13 cellular contexts compared by ENCODE assay signal in genomic region chr1:54904476-54905048, GRCh38. TPM values are rescaled to one million over a fixed set of nuclear protein-coding genes. Genes with fewer than 3 reads are reported as not detected.
DNase-seq lines count a peak whose midpoint lies in the region; ATAC-seq and TF ChIP-seq lines count a peak whose summit lies in the region.
"Had no signal": no experiment of that assay in that cellular context is flagged by ENCODE, and none has a peak within 500 bp of the region (broad histone marks: within the 10 kb centered on the region; RNA-seq: fewer than 3 reads in every experiment).

No MANE protein-coding gene starts in this region.

- no peak overlapping the region for H3K4me3 ChIP-seq in AG09309 (ENCODE audit: control insufficient read depth, low read depth, low read length)
- H3K4me3 ChIP-seq in HUES6 (ENCODE audit: low read depth, low read length): no peak overlapping the region
- no peak overlapping the region for H3K4me3 ChIP-seq in mammary epithelial cell (replicated peaks in 1 of 3; ENCODE audit: insufficient read depth in 1 of 3, low read depth in 2 of 3, low read length in 3 of 3)
- H3K4me3 ChIP-seq in kidney epithelial cell (ENCODE audit: low read depth, low read length): no peak overlapping the region
- H3K4me3 ChIP-seq: upper lobe of left lung had no signal

- H3K9ac ChIP-seq in HUES6 (ENCODE audit: low read length): peak overlapping the region; percentile 24
- H3K9ac ChIP-seq in mammary epithelial cell (ENCODE audit: insufficient read depth, low read length): no peak overlapping the region

- H3K4me1 ChIP-seq in HUES6 (ENCODE audit: control insufficient read depth, insufficient read depth, low read length) (peaks cover 21% of the 10 kb centered on the region; the same call in 1 of the 2 replicates), mammary epithelial cell (ENCODE audit: insufficient read depth, low read length) (peaks cover 21% of the 10 kb centered on the region)
- H3K4me1 ChIP-seq: upper lobe of left lung had no signal

- no peaks in the 10 kb centered on the region for H3K79me2 ChIP-seq in mammary epithelial cell (ENCODE audit: insufficient read depth, low read length)

- BruUV-seq in mammary epithelial cell (replicated peaks; lab: Mats Ljungman, UMichigan): no TSS peak

- CTCF ChIA-PET in mammary epithelial cell (lab: Charles Lee; ENCODE audit: low non-redundant PET): interaction anchor here (0.5 kb wide), 1 partner anchor 11 kb away, joined by 22 read pairs; no protein-coding TSS in a partner anchor

- no peak for TF ChIP-seq CTCF in AG09309 (IDR thresholded peaks at IDR 0.05; ENCODE audit: control insufficient read depth, insufficient read depth, low read depth, low read length, missing control alignments)
- TF ChIP-seq CTCF in mammary epithelial cell (conservative IDR thresholded peaks at IDR 0.05 in 1 of 2, IDR thresholded peaks at IDR 0.05 in 1 of 2; ENCODE audit: extremely low read depth in 1 of 2, insufficient read depth in 1 of 2, low read depth in 1 of 2, low read length in 2 of 2): no peak
- no peak for TF ChIP-seq CTCF in kidney epithelial cell (IDR thresholded peaks at IDR 0.05; ENCODE audit: insufficient read depth, low read length, poor library complexity, severe bottlenecking)

- no peaks in the 10 kb centered on the region for H3K27me3 ChIP-seq in HUES6 (ENCODE audit: control insufficient read depth, insufficient read depth, low read length)
- H3K27me3 ChIP-seq in mammary epithelial cell (ENCODE audit: insufficient read depth, low read length): no peaks in the 10 kb centered on the region
- H3K27me3 ChIP-seq in kidney epithelial cell (ENCODE audit: control insufficient read depth, insufficient read depth, low read length): no peaks in the 10 kb centered on the region
- H3K27me3 ChIP-seq: upper lobe of left lung had no signal

- 36% methylated on average over 2 of the region's 2 CpGs for WGBS in mammary epithelial cell (ENCODE audit: low coverage, missing lambda C conversion rate)

- peak; percentile 55 for DNase-seq in AG09309 (ENCODE audit: low read depth)
- peak; percentile 70 for DNase-seq in mammary epithelial cell
- peak; percentile 97 for DNase-seq in kidney epithelial cell (ENCODE audit: low read depth)
- no peak for DNase-seq in NCI-H1092 treated with DMSO at 0.1 percent for 48 hours (lab: John Stamatoyannopoulos, UW)
- DNase-seq in stimulated activated CD4-positive, alpha-beta T cell treated with anti-CD3 and anti-CD28 coated beads, Interleukin-2, amount 100 ng/mL, for 48 hours: no peak
- DNase-seq: activated CD4-positive, alpha-beta T cell treated with anti-CD3 and anti-CD28 coated beads for 4 hours; CD8-positive, alpha-beta T cell; small intestine; upper lobe of left lung had no signal

- 0 out of 2 replicates have a peak, but pooled peaks cover 3% of the 10 kb centered on the region for H3K9me3 ChIP-seq in HUES6 (ENCODE audit: control insufficient read depth, insufficient read depth, low read depth, low read length)
- no peaks in the 10 kb centered on the region for H3K9me3 ChIP-seq in mammary epithelial cell (replicated peaks; ENCODE audit: insufficient read depth, low read length)
- H3K9me3 ChIP-seq: upper lobe of left lung had no signal

- in situ Hi-C loops in mammary epithelial cell (cut with MboI; ENCODE audit: low sequenced_read_pairs in 2 of 2): no loop called here

- intact Hi-C loops in mammary epithelial cell (cut with micrococcal nuclease): no loop called here

- peak overlapping the region; percentile 6 for H3K4me2 ChIP-seq in mammary epithelial cell (ENCODE audit: insufficient read depth, low read depth, low read length)

- no peaks in the 10 kb centered on the region for H4K20me1 ChIP-seq in mammary epithelial cell (ENCODE audit: insufficient read depth, low read length)

- no peak overlapping the region for H2AFZ ChIP-seq in mammary epithelial cell (ENCODE audit: low read depth, low read length)

- dilution Hi-C loops in mammary epithelial cell (cut with HindIII; ENCODE audit: low sequenced_read_pairs): no loop called here

- no peaks in the 10 kb centered on the region for H3K36me3 ChIP-seq in HUES6 (ENCODE audit: control insufficient read depth, insufficient read depth, low read length)
- no peaks in the 10 kb centered on the region for H3K36me3 ChIP-seq in mammary epithelial cell (ENCODE audit: insufficient read depth, low read length)
- no peaks in the 10 kb centered on the region for H3K36me3 ChIP-seq in kidney epithelial cell (ENCODE audit: control insufficient read depth, insufficient read depth, low read length)
- H3K36me3 ChIP-seq: upper lobe of left lung had no signal

- H3K27ac ChIP-seq in HUES6 (ENCODE audit: low read depth, low read length): no peak overlapping the region; the same call in 1 of the 2 replicates
- H3K27ac ChIP-seq in mammary epithelial cell (ENCODE audit: insufficient read depth, low read depth, low read length): no peak overlapping the region
- H3K27ac ChIP-seq: upper lobe of left lung had no signal

- ATAC-seq in GM18907 (IDR thresholded peaks at IDR 0.05; ENCODE audit: unreplicated experiment) (no peak), GM21447 (IDR thresholded peaks at IDR 0.05; ENCODE audit: unreplicated experiment) (no peak)
- ATAC-seq: CD8-positive, alpha-beta T cell; HCT116 had no signal

RNA-seq across cellular contexts. Expression of gene DHCR24, which starts 17.6 kb away (rescaled TPM):
- 100 to 1,000 TPM; 335 to 503 TPM for total RNA-seq in mammary epithelial cell
- polyA plus RNA-seq in mammary epithelial cell: 425 TPM
- 914 TPM for polyA minus RNA-seq in mammary epithelial cell
- total RNA-seq in kidney epithelial cell: 128 and 140 TPM in 2 replicates

Comparison
In these comparisons a context has a peak if more than half of its experiments do, and no peak if none do; other contexts are left out.
1. DNase-seq: peak in AG09309 (single experiment), mammary epithelial cell (single experiment) and kidney epithelial cell (single experiment); none in NCI-H1092 treated with DMSO at 0.1 percent for 48 hours (single experiment) and stimulated activated CD4-positive, alpha-beta T cell treated with anti-CD3 and anti-CD28 coated beads, Interleukin-2, amount 100 ng/mL, for 48 hours (0 of 2).